In genomic region chr17:40100669-40101366, GRCh38 we compare ENCODE assay signal across 8 cellular contexts. TPM values are rescaled to one million over a fixed set of nuclear protein-coding genes. Genes with fewer than 3 reads are reported as not detected.
DNase-seq lines count a peak whose midpoint lies in the region; ATAC-seq and TF ChIP-seq lines count a peak whose summit lies in the region.

No MANE protein-coding gene starts in this region.

- H3K9me3 Mint-ChIP-seq in naive thymus-derived CD4-positive, alpha-beta T cell = peaks cover 0 to 8% (median 0%) of the 10 kb centered on the region in 11 donors

- ATAC-seq in GM18520 (IDR thresholded peaks at IDR 0.05; ENCODE audit: unreplicated experiment) = peak; percentile 20
- peak; percentile 21 for ATAC-seq in naive thymus-derived CD4-positive, alpha-beta T cell
- ATAC-seq in HG02938 (IDR thresholded peaks at IDR 0.05; ENCODE audit: unreplicated experiment) = no peak

- H3K27me3 ChIP-seq in MM.1S (replicated peaks; ENCODE audit: insufficient read depth, low read length) = no peaks in the 10 kb centered on the region
- no peaks in the 10 kb centered on the region for H3K27me3 ChIP-seq in naive thymus-derived CD4-positive, alpha-beta T cell (ENCODE audit: control insufficient read depth in 2 of 2, insufficient read depth in 2 of 2, low read length in 2 of 2)

- peak overlapping the region; percentile 84 to 100 (median 95) for H3K27ac Mint-ChIP-seq in naive thymus-derived CD4-positive, alpha-beta T cell

- peak overlapping the region; percentile 78 for H3K27ac ChIP-seq in MM.1S (ENCODE audit: low read length)
- H3K27ac ChIP-seq in naive thymus-derived CD4-positive, alpha-beta T cell (ENCODE audit: low read depth, low read length) = peak overlapping the region; percentile 94

- peaks cover 5 to 24% (median 12%) of the 10 kb centered on the region in 5 donors for H3K36me3 Mint-ChIP-seq in naive thymus-derived CD4-positive, alpha-beta T cell

- H3K27me3 Mint-ChIP-seq in naive thymus-derived CD4-positive, alpha-beta T cell = peaks cover 0 to 12% (median 0%) of the 10 kb centered on the region in 5 donors

- no peaks in the 10 kb centered on the region for H3K9me2 ChIP-seq in MM.1S (replicated peaks; ENCODE audit: insufficient read depth, low read length)

- H3K4me1 ChIP-seq in MM.1S (ENCODE audit: low read length) = peaks cover 68% of the 10 kb centered on the region
- H3K4me1 ChIP-seq in naive thymus-derived CD4-positive, alpha-beta T cell (ENCODE audit: control insufficient read depth in 2 of 2, insufficient read depth in 2 of 2, low read length in 2 of 2) = peaks cover 66 to 70% of the 10 kb centered on the region in 2 donors

- peak overlapping the region; percentile 82 to 99 (median 97) for H3K4me3 Mint-ChIP-seq in naive thymus-derived CD4-positive, alpha-beta T cell

- no peaks in the 10 kb centered on the region for H3K9me3 ChIP-seq in MM.1S (replicated peaks; ENCODE audit: insufficient read depth, low read length)
- H3K9me3 ChIP-seq in naive thymus-derived CD4-positive, alpha-beta T cell (ENCODE audit: control insufficient read depth in 2 of 3, low read length in 3 of 3) = no peaks in the 10 kb centered on the region

- peak; percentile 89 for TF ChIP-seq POLR2A in Raji (IDR thresholded peaks at IDR 0.05; ENCODE audit: insufficient read depth, low read depth, low read length)

- peak overlapping the region; percentile 92 for H3K4me3 ChIP-seq in MM.1S (ENCODE audit: low read length)
- peak overlapping the region; percentile 97 for H3K4me3 ChIP-seq in naive thymus-derived CD4-positive, alpha-beta T cell (ENCODE audit: low read length)

- no peaks in the 10 kb centered on the region for H4K20me1 ChIP-seq in MM.1S (ENCODE audit: insufficient read depth, low read length)

- peak overlapping the region; percentile 81 for H3K9ac ChIP-seq in MM.1S (ENCODE audit: low read length)

- CTCF ChIA-PET in naive thymus-derived CD4-positive, alpha-beta T cell (lab: Charles Lee) = interaction anchor here (0.6 to 7.1 kb wide), 6 partner anchors 11 to 68 kb away, joined by 3 to 133 read pairs (median 5); partner anchors contain the start of gene THRA

- no peak for TF ChIP-seq CTCF in MM.1S (IDR thresholded peaks at IDR 0.05; ENCODE audit: low read length)

- peak; percentile 97 for DNase-seq in MM.1S
- peak; percentile 89 for DNase-seq in activated effector memory CD4-positive, alpha-beta T cell treated with Interleukin-2 at 50 U/mL for 16 hours
- DNase-seq in fibroblast of peridontal ligament (ENCODE audit: extremely low read depth) = peak; percentile 98
- peak; percentile 67 to 89 (median 84) for DNase-seq in naive thymus-derived CD4-positive, alpha-beta T cell
- DNase-seq in stimulated activated CD8-positive, alpha-beta memory T cell treated with anti-CD3 and anti-CD28 coated beads, Interleukin-7, amount 100 ng/mL, for 48 hours (ENCODE audit: extremely low read depth in 1 of 2, low read depth in 1 of 2) = peak; percentile 78 to 92

- H2AFZ ChIP-seq in MM.1S (ENCODE audit: low read length) = peak overlapping the region; percentile 67

- peaks cover 61% of the 10 kb centered on the region for H3F3A ChIP-seq in MM.1S (ENCODE audit: insufficient read depth, low read length)

- H3K79me2 ChIP-seq in MM.1S (ENCODE audit: low read length) = peaks cover 31% of the 10 kb centered on the region

- POLR2A ChIA-PET in naive thymus-derived CD4-positive, alpha-beta T cell (lab: Charles Lee) = interaction anchor here (0.5 to 12.4 kb wide), 17 partner anchors 11 to 510 kb away, joined by 3 to 291 read pairs (median 5); partner anchors contain the start of genes CASC3, MED24, MSL1 and THRA

- H3K36me3 ChIP-seq in MM.1S (replicated peaks; ENCODE audit: insufficient read depth, low read length) = no peaks in the 10 kb centered on the region
- H3K36me3 ChIP-seq in naive thymus-derived CD4-positive, alpha-beta T cell (ENCODE audit: control insufficient read depth in 2 of 3, insufficient read depth in 3 of 3, low read length in 3 of 3) = peaks cover 0 to 11% (median 0%) of the 10 kb centered on the region in 3 experiments

- H3K4me2 ChIP-seq in MM.1S (ENCODE audit: low read depth, low read length) = peak overlapping the region; percentile 99

- intact Hi-C loops in naive thymus-derived CD4-positive, alpha-beta T cell (cut with micrococcal nuclease) = loop anchor here (1.0 to 10.0 kb wide), 4 partner anchors 39 to 504 kb away; partner anchors contain the start of genes CASC3 (in 1 of the 2), MED24 (in 1 of the 2) and PSMD3 (in 1 of the 2)

- peaks cover 71 to 96% (median 86%) of the 10 kb centered on the region in 7 donors for H3K4me1 Mint-ChIP-seq in naive thymus-derived CD4-positive, alpha-beta T cell

RNA-seq across cellular contexts. Expression of gene NR1D1, which starts 0.4 kb away (rescaled TPM):
- 10 to 100 TPM in 4 of 5 experiments, 1 to 10 TPM in 1; 3.6 to 34.2 (median 17.3) TPM for total RNA-seq in naive thymus-derived CD4-positive, alpha-beta T cell
- polyA plus RNA-seq in naive thymus-derived CD4-positive, alpha-beta T cell = 10 to 100 TPM in 1 of 2 donors, 1 to 10 TPM in 1; 4.7 to 11.2 TPM

RNA-seq across cellular contexts. Expression of gene MSL1, which starts 21.0 kb away (rescaled TPM):
- total RNA-seq in naive thymus-derived CD4-positive, alpha-beta T cell = 100 to 1,000 TPM in 4 of 5 experiments, 10 to 100 TPM in 1; 97.0 to 145 (median 113) TPM
- 10 to 100 TPM in 1 of 2 donors, 1 to 10 TPM in 1; 8.0 to 11.3 TPM for polyA plus RNA-seq in naive thymus-derived CD4-positive, alpha-beta T cell

RNA-seq across cellular contexts. Expression of gene THRA, which starts 38.1 kb away (rescaled TPM):
- total RNA-seq in naive thymus-derived CD4-positive, alpha-beta T cell = 10 to 100 TPM in 4 of 5 experiments, 1 to 10 TPM in 1; 3.2 to 55.9 (median 48.4) TPM
- 10 to 100 TPM; 17.7 to 26.2 TPM for polyA plus RNA-seq in naive thymus-derived CD4-positive, alpha-beta T cell

RNA-seq across cellular contexts. Expression of gene CASC3, which starts 39.5 kb away (rescaled TPM):
- total RNA-seq in naive thymus-derived CD4-positive, alpha-beta T cell = 100 to 1,000 TPM in 4 of 5 experiments, 10 to 100 TPM in 1; 93.4 to 160 (median 144) TPM
- 10 to 100 TPM; 43.5 to 51.5 TPM for polyA plus RNA-seq in naive thymus-derived CD4-positive, alpha-beta T cell

RNA-seq across cellular contexts. Expression of gene MED24, which starts 46.6 kb away (rescaled TPM):
- 100 to 1,000 TPM in 1 of 5 experiments, 10 to 100 TPM in 4; 82.9 to 103 (median 91.4) TPM for total RNA-seq in naive thymus-derived CD4-positive, alpha-beta T cell
- 10 to 100 TPM; 46.7 to 62.7 TPM for polyA plus RNA-seq in naive thymus-derived CD4-positive, alpha-beta T cell
